Comparison of ENCODE assay signal across 7 cellular contexts in the genomic region with DNA sequence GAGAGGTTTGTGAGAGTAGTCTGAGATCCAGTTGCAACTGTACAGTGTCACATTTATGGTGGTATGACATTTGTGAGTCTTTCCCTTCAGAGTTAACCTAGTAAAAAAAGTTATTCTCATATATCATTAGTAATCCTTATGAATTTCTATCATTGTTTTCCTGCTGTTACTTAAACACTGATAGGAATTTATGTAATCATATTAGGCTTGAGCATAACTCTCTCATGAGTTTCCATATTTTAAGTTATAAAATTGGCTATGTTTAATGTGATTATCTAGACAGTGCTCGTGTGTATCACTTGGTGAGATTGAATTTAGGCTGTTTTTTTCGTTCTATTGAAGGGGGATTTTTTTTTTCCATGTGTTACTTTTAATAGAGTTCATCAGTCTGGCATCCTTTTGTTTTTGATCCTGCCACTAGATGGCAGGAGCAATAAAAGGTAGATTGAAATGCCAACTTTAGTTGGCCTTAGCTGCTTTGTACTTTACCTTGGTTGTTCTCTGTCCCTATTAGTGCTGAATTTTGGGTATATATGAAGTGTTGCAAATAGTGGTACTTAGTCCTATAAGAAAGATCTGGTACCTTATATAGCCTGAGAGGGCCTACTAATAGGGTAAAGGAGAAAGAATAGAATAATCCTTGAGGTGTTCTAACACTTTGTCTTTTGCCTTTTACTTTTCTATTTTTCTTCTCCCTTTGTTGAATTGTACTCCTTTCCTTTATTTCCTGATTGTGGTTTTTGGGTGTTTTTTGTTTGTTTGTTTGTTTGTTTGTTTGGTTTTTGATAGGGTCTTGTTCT. TPM values are rescaled to one million over a fixed set of nuclear protein-coding genes. Genes with fewer than 3 reads are reported as not detected.
DNase-seq lines count a peak whose midpoint lies in the region; ATAC-seq, FAIRE-seq and TF ChIP-seq lines count a peak whose summit lies in the region.

No MANE protein-coding gene starts in this region.

- H3K9me3 ChIP-seq in small intestine (ENCODE audit: control insufficient read depth, low read depth), result no peaks in the 10 kb centered on the region

- CTCF ChIA-PET in activated CD4-positive, alpha-beta memory T cell treated with anti-CD3 and anti-CD28 coated beads for 36 hours (lab: Charles Lee), result interaction anchor here (0.6 to 2.2 kb wide), 15 partner anchors 11 to 218 kb away, joined by 3 to 10 read pairs (median 4); a partner anchor contains a TSS

- no peak overlapping the region for H3K4me3 Mint-ChIP-seq in activated CD4-positive, alpha-beta memory T cell treated with anti-CD3 and anti-CD28 coated beads for 36 hours
- no peak overlapping the region for H3K4me3 Mint-ChIP-seq in glutamatergic neuron (ENCODE audit: unreplicated experiment)

- peak overlapping the region in 1 of 2 donors; percentile 20 for H3K27ac ChIP-seq in small intestine (ENCODE audit: low read depth in 1 of 2, low read length in 1 of 2)

- H3K27me3 Mint-ChIP-seq in activated CD4-positive, alpha-beta memory T cell treated with anti-CD3 and anti-CD28 coated beads for 36 hours, result no peaks in the 10 kb centered on the region
- H3K27me3 Mint-ChIP-seq in glutamatergic neuron (ENCODE audit: unreplicated experiment), result no peaks in the 10 kb centered on the region

- H3K4me3 ChIP-seq in small intestine (ENCODE audit: low read depth in 1 of 2, low read length in 2 of 2), result no peak overlapping the region

- POLR2A ChIA-PET in activated CD4-positive, alpha-beta memory T cell treated with anti-CD3 and anti-CD28 coated beads for 36 hours (lab: Charles Lee), result no interaction called here

- intact Hi-C loops in activated CD4-positive, alpha-beta memory T cell treated with anti-CD3 and anti-CD28 coated beads for 36 hours (cut with micrococcal nuclease), result loop anchor here (1.0 kb wide), 2 partner anchors 145 to 218 kb away; no protein-coding TSS in a partner anchor

- TF ChIP-seq CTCF in glutamatergic neuron (IDR thresholded peaks at IDR 0.05; ENCODE audit: partially characterized antibody, unreplicated experiment), result peak; percentile 66

- no peaks in the 10 kb centered on the region for H3K27me3 ChIP-seq in small intestine (ENCODE audit: control insufficient read depth in 2 of 2, insufficient read depth in 2 of 2, low read length in 2 of 2)

- no peaks in the 10 kb centered on the region for H3K36me3 ChIP-seq in small intestine (ENCODE audit: control insufficient read depth in 2 of 2, insufficient read depth in 2 of 2, low read length in 2 of 2)

- H3K27ac Mint-ChIP-seq in activated CD4-positive, alpha-beta memory T cell treated with anti-CD3 and anti-CD28 coated beads for 36 hours, result peak overlapping the region; percentile 33
- H3K27ac Mint-ChIP-seq in glutamatergic neuron (ENCODE audit: unreplicated experiment), result no peak overlapping the region

- H3K9me3 Mint-ChIP-seq in activated CD4-positive, alpha-beta memory T cell treated with anti-CD3 and anti-CD28 coated beads for 36 hours, result peaks cover 3% of the 10 kb centered on the region
- peaks cover 2% of the 10 kb centered on the region for H3K9me3 Mint-ChIP-seq in glutamatergic neuron (ENCODE audit: unreplicated experiment)

- peaks cover 0 to 3% of the 10 kb centered on the region in 2 donors for H3K4me1 ChIP-seq in small intestine (ENCODE audit: control insufficient read depth in 2 of 2, insufficient read depth in 1 of 2, low read depth in 1 of 2, low read length in 1 of 2)

- H3K36me3 Mint-ChIP-seq in activated CD4-positive, alpha-beta memory T cell treated with anti-CD3 and anti-CD28 coated beads for 36 hours, result peaks cover 2% of the 10 kb centered on the region
- no peaks in the 10 kb centered on the region for H3K36me3 Mint-ChIP-seq in glutamatergic neuron (ENCODE audit: unreplicated experiment)

- WGBS in small intestine, 3 donors, result 4 to 8% (median 5%) methylated on average over 2 of the region's 2 CpGs

- DNase-seq in ELR (ENCODE audit: low read depth), result peak; percentile 45
- DNase-seq in activated CD4-positive, alpha-beta memory T cell treated with anti-CD3 and anti-CD28 coated beads for 36 hours, result no peak
- DNase-seq in glutamatergic neuron, result no peak
- DNase-seq in small intestine, result peak; percentile 44
- no peak for DNase-seq in putamen (ENCODE audit: low spot score)

- ATAC-seq in HG03175 (IDR thresholded peaks at IDR 0.05; ENCODE audit: unreplicated experiment) (peak; percentile 63), HG03095 (IDR thresholded peaks at IDR 0.05; ENCODE audit: unreplicated experiment) (no peak)

- peaks cover 74% of the 10 kb centered on the region for H3K4me1 Mint-ChIP-seq in activated CD4-positive, alpha-beta memory T cell treated with anti-CD3 and anti-CD28 coated beads for 36 hours (ENCODE audit: low read depth)
- H3K4me1 Mint-ChIP-seq in glutamatergic neuron (ENCODE audit: low read depth, unreplicated experiment), result peaks cover 11% of the 10 kb centered on the region

- peak; percentile 23 for FAIRE-seq in small intestine (lab: Jason Lieb, UNC)

RNA-seq across cellular contexts. Expression of a gene that starts 17.9 kb away (rescaled TPM):
- 100 to 1,000 TPM; 115 to 117 TPM for total RNA-seq in activated CD4-positive, alpha-beta memory T cell treated with anti-CD3 and anti-CD28 coated beads for 36 hours
- total RNA-seq in glutamatergic neuron (ENCODE audit: unreplicated experiment), result 65.1 TPM
- 10 to 100 TPM; 22.2 to 72.6 (median 30.2) TPM for polyA plus RNA-seq in small intestine

Comparison
In these comparisons a context has a peak if more than half of its experiments do, and no peak if none do; other contexts are left out.
1. DNase-seq: peak in ELR (single experiment) and small intestine (single experiment); none in activated CD4-positive, alpha-beta memory T cell treated with anti-CD3 and anti-CD28 coated beads for 36 hours (single experiment), glutamatergic neuron (single experiment) and putamen (single experiment).